ENCODE assay signal across 8 cellular contexts in the genomic region with DNA sequence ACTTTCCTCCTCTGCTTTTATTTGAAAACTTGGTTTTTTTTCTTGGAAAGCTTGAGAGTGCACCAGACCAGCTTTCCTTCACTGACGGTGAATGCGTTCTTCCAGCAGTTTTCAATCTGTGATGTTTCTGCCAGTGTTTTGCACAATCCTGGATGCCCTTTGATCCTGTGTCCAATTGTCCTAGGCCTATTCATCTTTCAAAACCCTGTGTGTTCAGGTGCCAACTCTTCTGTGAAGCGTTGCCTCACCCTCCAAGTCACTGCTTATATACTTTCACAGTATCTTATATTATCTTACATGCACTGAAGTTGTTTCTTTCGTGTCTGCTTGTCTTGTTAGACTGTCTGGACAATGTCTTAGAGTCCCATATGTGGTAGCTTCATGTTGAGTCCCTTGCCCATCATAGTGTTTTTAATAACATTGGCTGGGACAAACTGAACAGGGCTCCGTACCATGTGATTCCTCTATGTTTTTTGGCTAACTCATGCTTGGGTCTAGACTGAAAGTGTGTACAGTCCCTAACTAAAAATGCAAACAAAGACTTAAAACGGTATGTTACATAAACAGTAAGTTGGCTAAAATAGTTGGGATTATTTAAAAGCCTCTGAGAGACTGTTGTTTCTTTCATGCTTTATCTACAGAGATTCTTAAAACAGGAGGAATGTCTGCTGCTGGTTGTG. TPM values are rescaled to one million over a fixed set of nuclear protein-coding genes. Genes with fewer than 3 reads are reported as not detected.
A peak's percentile ranks its signal among the peaks of the same experiment; 100 is the strongest.
DNase-seq lines count a peak whose midpoint lies in the region; ATAC-seq and TF ChIP-seq lines count a peak whose summit lies in the region.

No MANE protein-coding gene starts in this region.

- no peak for ATAC-seq in T-helper 17 cell
- no peak for ATAC-seq in HG02870 (IDR thresholded peaks at IDR 0.05; ENCODE audit: unreplicated experiment)

- H3K27me3 ChIP-seq in trophoblast cell (ENCODE audit: insufficient read depth, low read length), result peaks cover 2% of the 10 kb centered on the region

- no peak overlapping the region for H3K14ac ChIP-seq in trophoblast cell (ENCODE audit: low read length)

- H3K36me3 ChIP-seq in trophoblast cell (ENCODE audit: control insufficient read depth in 1 of 2, insufficient read depth in 2 of 2, low read length in 2 of 2), result peaks cover 3 to 4% of the 10 kb centered on the region in 2 experiments

- H3K4me3 Mint-ChIP-seq in T-helper 17 cell, result no peak overlapping the region
- H3K4me3 Mint-ChIP-seq in glutamatergic neuron (ENCODE audit: unreplicated experiment), result peak overlapping the region; percentile 75

- peak overlapping the region; percentile 63 for H3K27ac Mint-ChIP-seq in T-helper 17 cell
- H3K27ac Mint-ChIP-seq in glutamatergic neuron (ENCODE audit: unreplicated experiment), result no peak overlapping the region

- no peak overlapping the region for H4K91ac ChIP-seq in trophoblast cell (ENCODE audit: low read depth, low read length)

- H3K36me3 Mint-ChIP-seq in T-helper 17 cell (ENCODE audit: low read depth), result peaks cover 10% of the 10 kb centered on the region
- H3K36me3 Mint-ChIP-seq in glutamatergic neuron (ENCODE audit: unreplicated experiment), result no peaks in the 10 kb centered on the region

- no peak overlapping the region for H2BK12ac ChIP-seq in trophoblast cell (ENCODE audit: low read length)

- H3K27me3 Mint-ChIP-seq in T-helper 17 cell, result peaks cover 53% of the 10 kb centered on the region
- peaks cover 9% of the 10 kb centered on the region for H3K27me3 Mint-ChIP-seq in glutamatergic neuron (ENCODE audit: unreplicated experiment)

- WGBS in trophoblast cell (ENCODE audit: extremely low coverage, insufficient coverage, insufficient read length), result no CpG with 5 or more reads among the region's 6 CpGs

- no peak for TF ChIP-seq CTCF in glutamatergic neuron (IDR thresholded peaks at IDR 0.05; ENCODE audit: partially characterized antibody, unreplicated experiment)

- peaks cover 10% of the 10 kb centered on the region for H3K9me3 Mint-ChIP-seq in glutamatergic neuron (ENCODE audit: unreplicated experiment)

- peaks cover 21% of the 10 kb centered on the region for H3K79me1 ChIP-seq in trophoblast cell (ENCODE audit: low read length)

- no peak overlapping the region for H2BK120ac ChIP-seq in trophoblast cell (ENCODE audit: insufficient read depth, low read length, poor library complexity)

- peak overlapping the region; percentile 51 for H3K9ac ChIP-seq in trophoblast cell (ENCODE audit: low read length)

- no peak overlapping the region for H4K8ac ChIP-seq in trophoblast cell (ENCODE audit: low read depth, low read length)

- H2AFZ ChIP-seq in trophoblast cell (ENCODE audit: insufficient read depth, low read length, poor library complexity), result no peak overlapping the region

- H3K23ac ChIP-seq in trophoblast cell (ENCODE audit: low read length), result no peak overlapping the region

- H3K79me2 ChIP-seq in trophoblast cell (ENCODE audit: control insufficient read depth, insufficient read depth, low read length, poor library complexity), result peaks cover 23% of the 10 kb centered on the region

- H3K9me3 ChIP-seq in T-helper 17 cell (ENCODE audit: control insufficient read depth, low read length, poor library complexity, severe bottlenecking) (no peaks in the 10 kb centered on the region), trophoblast cell (ENCODE audit: insufficient read depth, low read depth, low read length) (no peaks in the 10 kb centered on the region)

- intact Hi-C loops in posterior vena cava (cut with DNase I), result no loop called here

- no peak overlapping the region for H3K18ac ChIP-seq in trophoblast cell (ENCODE audit: low read length)

- H2AK5ac ChIP-seq in trophoblast cell (ENCODE audit: low read length), result no peak overlapping the region

- peak overlapping the region; percentile 59 for H3K4me3 ChIP-seq in trophoblast cell (ENCODE audit: low read depth, low read length)

- H3K4me2 ChIP-seq in trophoblast cell (ENCODE audit: low read length), result peak overlapping the region; percentile 83

- peaks cover 20% of the 10 kb centered on the region for H3K4me1 Mint-ChIP-seq in T-helper 17 cell
- peaks cover 2% of the 10 kb centered on the region for H3K4me1 Mint-ChIP-seq in glutamatergic neuron (ENCODE audit: low read depth, unreplicated experiment)

- H2BK5ac ChIP-seq in trophoblast cell (ENCODE audit: low read depth, low read length, poor library complexity), result no peak overlapping the region

- H3K27ac ChIP-seq in trophoblast cell (ENCODE audit: low read depth, low read length), result peak overlapping the region; percentile 4

- H3K4ac ChIP-seq in trophoblast cell (ENCODE audit: low read depth, low read length), result peak overlapping the region; percentile 92

- DNase-seq in EL, result peak; percentile 28
- DNase-seq in T-helper 17 cell, result no peak
- DNase-seq in glutamatergic neuron, result no peak
- peak; percentile 12 to 65 for DNase-seq in trophoblast cell
- DNase-seq in NCI-H1930 (lab: John Stamatoyannopoulos, UW), result no peak
- DNase-seq in posterior vena cava (ENCODE audit: low spot score), result no peak
- no peak for DNase-seq in occipital lobe (lab: John Stamatoyannopoulos, UW)

- H4K12ac ChIP-seq in trophoblast cell (ENCODE audit: low read depth, low read length), result no peak overlapping the region

- peaks cover 0 to 8% of the 10 kb centered on the region in 2 experiments for H3K4me1 ChIP-seq in trophoblast cell (ENCODE audit: control insufficient read depth in 1 of 2, insufficient read depth in 2 of 2, low read length in 2 of 2)

RNA-seq across cellular contexts. Expression of a gene that starts 2.0 kb away (rescaled TPM):
- total RNA-seq in T-helper 17 cell (1 to 10 TPM; 2.1 to 4.9 TPM), glutamatergic neuron (ENCODE audit: unreplicated experiment) (5.9 TPM), posterior vena cava (10 to 100 TPM; 23.7 to 29.2 TPM), occipital lobe (17.8 TPM)
- 43.5 and 44.6 TPM in 2 replicates for polyA plus RNA-seq in trophoblast cell (2013)

Comparison
In these comparisons a context has a peak if more than half of its experiments do, and no peak if none do; other contexts are left out.
1. DNase-seq: peak in EL (single experiment) and trophoblast cell (2 of 2); none in T-helper 17 cell (0 of 3), glutamatergic neuron (single experiment), NCI-H1930 (0 of 2), posterior vena cava (single experiment) and occipital lobe (single experiment).